In genomic region chr1:178093150-178093957, GRCh38 we compare ENCODE assay signal across 7 cellular contexts. TPM values are rescaled to one million over a fixed set of nuclear protein-coding genes. Genes with fewer than 3 reads are reported as not detected.
DNase-seq lines count a peak whose midpoint lies in the region; ATAC-seq, FAIRE-seq and TF ChIP-seq lines count a peak whose summit lies in the region.

No MANE protein-coding gene starts in this region.

- no peaks in the 10 kb centered on the region for H4K20me1 ChIP-seq in SU-DHL-6 (ENCODE audit: low read depth, low read length)

- peak; percentile 21 for FAIRE-seq in islet of Langerhans (lab: Jason Lieb, UNC)

- DNase-seq in GM13977 (ENCODE audit: low spot score) = peak; percentile 92
- peak; percentile 97 for DNase-seq in NCI-H128 (lab: John Stamatoyannopoulos, UW; ENCODE audit: unreplicated experiment)
- DNase-seq in chondrocyte (ENCODE audit: low spot score) = peak; percentile 99

- no peaks in the 10 kb centered on the region for H3K79me2 ChIP-seq in SU-DHL-6 (ENCODE audit: insufficient read depth, low read length)

- H3K36me3 Mint-ChIP-seq in chondrocyte (ENCODE audit: low read depth) = peaks cover 2% of the 10 kb centered on the region

- H3K4me3 Mint-ChIP-seq in chondrocyte (ENCODE audit: unreplicated experiment) = peak overlapping the region; percentile 88

- ATAC-seq in HG02678 (IDR thresholded peaks at IDR 0.05; ENCODE audit: unreplicated experiment) = peak; percentile 81

- H3K9ac ChIP-seq in SU-DHL-6 (ENCODE audit: low read length) (peak overlapping the region; percentile 43), skeletal muscle tissue (ENCODE audit: low read depth in 1 of 3, low read length in 3 of 3) (peak overlapping the region; percentile 80 to 84 (median 81))

- peaks cover 57% of the 10 kb centered on the region for H3K4me1 Mint-ChIP-seq in chondrocyte (ENCODE audit: low read depth)

- H3K9me3 ChIP-seq in SU-DHL-6 (ENCODE audit: insufficient read depth, low read length) (no peaks in the 10 kb centered on the region), skeletal muscle tissue (ENCODE audit: control insufficient read depth in 3 of 3, low read length in 3 of 3) (no peaks in the 10 kb centered on the region)

- H3K4me1 ChIP-seq in skeletal muscle tissue (ENCODE audit: control insufficient read depth in 3 of 3, insufficient read depth in 3 of 3, low read length in 3 of 3) = peaks cover 7 to 23% (median 19%) of the 10 kb centered on the region in 3 donors

- H2AFZ ChIP-seq in SU-DHL-6 (ENCODE audit: low read depth, low read length, severe bottlenecking) = no peak overlapping the region

- H3K36me3 ChIP-seq in SU-DHL-6 (ENCODE audit: low read length) (no peaks in the 10 kb centered on the region), skeletal muscle tissue (ENCODE audit: control insufficient read depth in 3 of 3, insufficient read depth in 3 of 3, low read length in 3 of 3) (no peaks in the 10 kb centered on the region)

- peak overlapping the region; percentile 43 for H3K4me3 ChIP-seq in SU-DHL-6 (ENCODE audit: insufficient read depth, low read length, poor library complexity, severe bottlenecking)
- peak overlapping the region; percentile 87 to 97 (median 92) for H3K4me3 ChIP-seq in skeletal muscle tissue (ENCODE audit: low read length in 3 of 3)

- no peaks in the 10 kb centered on the region for H3F3A ChIP-seq in SU-DHL-6 (ENCODE audit: insufficient read depth)

- H3K4me2 ChIP-seq in SU-DHL-6 (ENCODE audit: low read depth, low read length, poor library complexity, severe bottlenecking) = peak overlapping the region; percentile 39

- TF ChIP-seq CTCF in GM13977 (IDR thresholded peaks at IDR 0.05; ENCODE audit: extremely low read depth, insufficient read depth, missing control alignments) (no peak), SU-DHL-6 (IDR thresholded peaks at IDR 0.05; ENCODE audit: insufficient read depth, low read length, poor library complexity, severe bottlenecking) (no peak), chondrocyte (IDR thresholded peaks at IDR 0.05) (peak; percentile 40)

- no peaks in the 10 kb centered on the region for H3K27me3 Mint-ChIP-seq in chondrocyte (ENCODE audit: low read depth)

- no peak overlapping the region for H3K27ac ChIP-seq in SU-DHL-6 (ENCODE audit: low read depth, low read length)
- peak overlapping the region; percentile 67 for H3K27ac ChIP-seq in skeletal muscle tissue (ENCODE audit: low read depth, low read length)

- H3K27ac Mint-ChIP-seq in chondrocyte (ENCODE audit: unreplicated experiment) = peak overlapping the region; percentile 93

- no peaks in the 10 kb centered on the region for H3K9me3 Mint-ChIP-seq in chondrocyte (ENCODE audit: low read depth)

- H3K27me3 ChIP-seq in SU-DHL-6 (ENCODE audit: low read length) = no peaks in the 10 kb centered on the region
- H3K27me3 ChIP-seq in skeletal muscle tissue (ENCODE audit: control insufficient read depth in 3 of 3, insufficient read depth in 3 of 3, low read length in 3 of 3) = no peaks in the 10 kb centered on the region

- in situ Hi-C loops in GM13977 (cut with MboI; ENCODE audit: low pct_unique_long_range_greater_than_20kb, low sequenced_read_pairs, unreplicated experiment) = no loop called here

- no peaks in the 10 kb centered on the region for H3K9me2 ChIP-seq in SU-DHL-6 (replicated peaks; ENCODE audit: insufficient read depth, low read length)

RNA-seq across cellular contexts. Expression of gene RASAL2, which starts 0.6 kb away (rescaled TPM):
- 38.4 to 54.4 TPM (median 40.1 TPM) in 3 replicates for total RNA-seq in chondrocyte
- total RNA-seq in skeletal muscle tissue = 8.4 TPM
